1 cellular context compared by ENCODE assay signal in the genomic region with DNA sequence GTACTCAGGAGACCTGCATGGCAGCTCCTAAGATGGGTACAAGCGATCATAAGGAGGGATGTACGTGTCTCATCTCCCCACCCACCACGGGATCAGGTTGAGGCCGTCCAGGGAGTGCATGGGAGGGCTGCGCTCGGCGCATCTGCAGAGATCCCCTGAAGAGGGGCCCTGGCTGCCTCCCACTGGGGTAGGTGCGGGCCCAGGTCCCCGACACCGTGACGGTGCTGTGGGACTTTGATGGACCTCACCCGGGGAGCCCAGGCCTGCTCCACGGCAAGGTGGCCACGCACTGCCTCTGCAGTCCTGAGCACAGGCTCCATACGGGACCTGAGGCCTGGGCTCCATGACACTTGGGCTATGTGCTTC.
TF ChIP-seq lines count a peak whose summit lies in the region.

No MANE protein-coding gene starts in this region.

TF ChIP-seq in H1, 55 proteins besides CTCF, POLR2A, EP300 and RAD21:
- TF ChIP-seq CEBPB (IDR thresholded peaks at IDR 0.05; ENCODE audit: low read depth, low read length): no peak
- TF ChIP-seq SIN3A (conservative IDR thresholded peaks at IDR 0.05 in 1 of 2, IDR thresholded peaks at IDR 0.05 in 1 of 2; ENCODE audit: low read depth in 1 of 2, low read length in 2 of 2): no peak
- TF ChIP-seq FOSL1 (IDR thresholded peaks at IDR 0.05; ENCODE audit: insufficient read depth, low read depth, low read length): no peak
- TF ChIP-seq, protein P1, sequence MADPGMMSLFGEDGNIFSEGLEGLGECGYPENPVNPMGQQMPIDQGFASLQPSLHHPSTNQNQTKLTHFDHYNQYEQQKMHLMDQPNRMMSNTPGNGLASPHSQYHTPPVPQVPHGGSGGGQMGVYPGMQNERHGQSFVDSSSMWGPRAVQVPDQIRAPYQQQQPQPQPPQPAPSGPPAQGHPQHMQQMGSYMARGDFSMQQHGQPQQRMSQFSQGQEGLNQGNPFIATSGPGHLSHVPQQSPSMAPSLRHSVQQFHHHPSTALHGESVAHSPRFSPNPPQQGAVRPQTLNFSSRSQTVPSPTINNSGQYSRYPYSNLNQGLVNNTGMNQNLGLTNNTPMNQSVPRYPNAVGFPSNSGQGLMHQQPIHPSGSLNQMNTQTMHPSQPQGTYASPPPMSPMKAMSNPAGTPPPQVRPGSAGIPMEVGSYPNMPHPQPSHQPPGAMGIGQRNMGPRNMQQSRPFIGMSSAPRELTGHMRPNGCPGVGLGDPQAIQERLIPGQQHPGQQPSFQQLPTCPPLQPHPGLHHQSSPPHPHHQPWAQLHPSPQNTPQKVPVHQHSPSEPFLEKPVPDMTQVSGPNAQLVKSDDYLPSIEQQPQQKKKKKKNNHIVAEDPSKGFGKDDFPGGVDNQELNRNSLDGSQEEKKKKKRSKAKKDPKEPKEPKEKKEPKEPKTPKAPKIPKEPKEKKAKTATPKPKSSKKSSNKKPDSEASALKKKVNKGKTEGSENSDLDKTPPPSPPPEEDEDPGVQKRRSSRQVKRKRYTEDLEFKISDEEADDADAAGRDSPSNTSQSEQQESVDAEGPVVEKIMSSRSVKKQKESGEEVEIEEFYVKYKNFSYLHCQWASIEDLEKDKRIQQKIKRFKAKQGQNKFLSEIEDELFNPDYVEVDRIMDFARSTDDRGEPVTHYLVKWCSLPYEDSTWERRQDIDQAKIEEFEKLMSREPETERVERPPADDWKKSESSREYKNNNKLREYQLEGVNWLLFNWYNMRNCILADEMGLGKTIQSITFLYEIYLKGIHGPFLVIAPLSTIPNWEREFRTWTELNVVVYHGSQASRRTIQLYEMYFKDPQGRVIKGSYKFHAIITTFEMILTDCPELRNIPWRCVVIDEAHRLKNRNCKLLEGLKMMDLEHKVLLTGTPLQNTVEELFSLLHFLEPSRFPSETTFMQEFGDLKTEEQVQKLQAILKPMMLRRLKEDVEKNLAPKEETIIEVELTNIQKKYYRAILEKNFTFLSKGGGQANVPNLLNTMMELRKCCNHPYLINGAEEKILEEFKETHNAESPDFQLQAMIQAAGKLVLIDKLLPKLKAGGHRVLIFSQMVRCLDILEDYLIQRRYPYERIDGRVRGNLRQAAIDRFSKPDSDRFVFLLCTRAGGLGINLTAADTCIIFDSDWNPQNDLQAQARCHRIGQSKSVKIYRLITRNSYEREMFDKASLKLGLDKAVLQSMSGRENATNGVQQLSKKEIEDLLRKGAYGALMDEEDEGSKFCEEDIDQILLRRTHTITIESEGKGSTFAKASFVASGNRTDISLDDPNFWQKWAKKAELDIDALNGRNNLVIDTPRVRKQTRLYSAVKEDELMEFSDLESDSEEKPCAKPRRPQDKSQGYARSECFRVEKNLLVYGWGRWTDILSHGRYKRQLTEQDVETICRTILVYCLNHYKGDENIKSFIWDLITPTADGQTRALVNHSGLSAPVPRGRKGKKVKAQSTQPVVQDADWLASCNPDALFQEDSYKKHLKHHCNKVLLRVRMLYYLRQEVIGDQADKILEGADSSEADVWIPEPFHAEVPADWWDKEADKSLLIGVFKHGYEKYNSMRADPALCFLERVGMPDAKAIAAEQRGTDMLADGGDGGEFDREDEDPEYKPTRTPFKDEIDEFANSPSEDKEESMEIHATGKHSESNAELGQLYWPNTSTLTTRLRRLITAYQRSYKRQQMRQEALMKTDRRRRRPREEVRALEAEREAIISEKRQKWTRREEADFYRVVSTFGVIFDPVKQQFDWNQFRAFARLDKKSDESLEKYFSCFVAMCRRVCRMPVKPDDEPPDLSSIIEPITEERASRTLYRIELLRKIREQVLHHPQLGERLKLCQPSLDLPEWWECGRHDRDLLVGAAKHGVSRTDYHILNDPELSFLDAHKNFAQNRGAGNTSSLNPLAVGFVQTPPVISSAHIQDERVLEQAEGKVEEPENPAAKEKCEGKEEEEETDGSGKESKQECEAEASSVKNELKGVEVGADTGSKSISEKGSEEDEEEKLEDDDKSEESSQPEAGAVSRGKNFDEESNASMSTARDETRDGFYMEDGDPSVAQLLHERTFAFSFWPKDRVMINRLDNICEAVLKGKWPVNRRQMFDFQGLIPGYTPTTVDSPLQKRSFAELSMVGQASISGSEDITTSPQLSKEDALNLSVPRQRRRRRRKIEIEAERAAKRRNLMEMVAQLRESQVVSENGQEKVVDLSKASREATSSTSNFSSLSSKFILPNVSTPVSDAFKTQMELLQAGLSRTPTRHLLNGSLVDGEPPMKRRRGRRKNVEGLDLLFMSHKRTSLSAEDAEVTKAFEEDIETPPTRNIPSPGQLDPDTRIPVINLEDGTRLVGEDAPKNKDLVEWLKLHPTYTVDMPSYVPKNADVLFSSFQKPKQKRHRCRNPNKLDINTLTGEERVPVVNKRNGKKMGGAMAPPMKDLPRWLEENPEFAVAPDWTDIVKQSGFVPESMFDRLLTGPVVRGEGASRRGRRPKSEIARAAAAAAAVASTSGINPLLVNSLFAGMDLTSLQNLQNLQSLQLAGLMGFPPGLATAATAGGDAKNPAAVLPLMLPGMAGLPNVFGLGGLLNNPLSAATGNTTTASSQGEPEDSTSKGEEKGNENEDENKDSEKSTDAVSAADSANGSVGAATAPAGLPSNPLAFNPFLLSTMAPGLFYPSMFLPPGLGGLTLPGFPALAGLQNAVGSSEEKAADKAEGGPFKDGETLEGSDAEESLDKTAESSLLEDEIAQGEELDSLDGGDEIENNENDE (IDR thresholded peaks at IDR 0.05; ENCODE audit: insufficient replicate concordance, low read length): no peak
- no peak for TF ChIP-seq KDM4A (IDR thresholded peaks at IDR 0.05; ENCODE audit: low read depth, low read length, severe bottlenecking)
- TF ChIP-seq SIRT6 (IDR thresholded peaks at IDR 0.05; ENCODE audit: low read length): no peak
- TF ChIP-seq, protein P2, sequence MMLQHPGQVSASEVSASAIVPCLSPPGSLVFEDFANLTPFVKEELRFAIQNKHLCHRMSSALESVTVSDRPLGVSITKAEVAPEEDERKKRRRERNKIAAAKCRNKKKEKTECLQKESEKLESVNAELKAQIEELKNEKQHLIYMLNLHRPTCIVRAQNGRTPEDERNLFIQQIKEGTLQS (IDR thresholded peaks at IDR 0.05; ENCODE audit: insufficient read depth, low read depth, low read length): no peak
- no peak for TF ChIP-seq POLR2AphosphoS5 (IDR thresholded peaks at IDR 0.05; ENCODE audit: low read depth, low read length)
- TF ChIP-seq SUZ12 (IDR thresholded peaks at IDR 0.05; ENCODE audit: low read length): no peak
- no peak for TF ChIP-seq JUN (IDR thresholded peaks at IDR 0.05; ENCODE audit: low read depth, low read length)
- TF ChIP-seq TAF1 (IDR thresholded peaks at IDR 0.05; ENCODE audit: low read depth, low read length): no peak
- TF ChIP-seq CBX8 (IDR thresholded peaks at IDR 0.05; ENCODE audit: borderline replicate concordance, low read depth, low read length): no peak
- TF ChIP-seq YY1 (IDR thresholded peaks at IDR 0.05; ENCODE audit: low read depth, low read length): no peak
- TF ChIP-seq GTF2F1 (IDR thresholded peaks at IDR 0.05; ENCODE audit: borderline replicate concordance, low read depth, low read length): no peak
- no peak for TF ChIP-seq TAF7 (optimal IDR thresholded peaks at IDR 0.05; ENCODE audit: borderline replicate concordance, low read depth, low read length)
- TF ChIP-seq TBP (IDR thresholded peaks at IDR 0.05; ENCODE audit: low read depth, low read length): no peak
- TF ChIP-seq EZH2 (IDR thresholded peaks at IDR 0.05; ENCODE audit: low read depth, low read length, severe bottlenecking): no peak
- no peak for TF ChIP-seq BACH1 (IDR thresholded peaks at IDR 0.05; ENCODE audit: low read length)
- TF ChIP-seq, protein P3, sequence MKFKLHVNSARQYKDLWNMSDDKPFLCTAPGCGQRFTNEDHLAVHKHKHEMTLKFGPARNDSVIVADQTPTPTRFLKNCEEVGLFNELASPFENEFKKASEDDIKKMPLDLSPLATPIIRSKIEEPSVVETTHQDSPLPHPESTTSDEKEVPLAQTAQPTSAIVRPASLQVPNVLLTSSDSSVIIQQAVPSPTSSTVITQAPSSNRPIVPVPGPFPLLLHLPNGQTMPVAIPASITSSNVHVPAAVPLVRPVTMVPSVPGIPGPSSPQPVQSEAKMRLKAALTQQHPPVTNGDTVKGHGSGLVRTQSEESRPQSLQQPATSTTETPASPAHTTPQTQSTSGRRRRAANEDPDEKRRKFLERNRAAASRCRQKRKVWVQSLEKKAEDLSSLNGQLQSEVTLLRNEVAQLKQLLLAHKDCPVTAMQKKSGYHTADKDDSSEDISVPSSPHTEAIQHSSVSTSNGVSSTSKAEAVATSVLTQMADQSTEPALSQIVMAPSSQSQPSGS (IDR thresholded peaks at IDR 0.05; ENCODE audit: low read length): no peak
- TF ChIP-seq BCL11A (IDR thresholded peaks at IDR 0.05; ENCODE audit: low read depth in 2 of 2, low read length in 2 of 2): no peak
